In the genomic region with DNA sequence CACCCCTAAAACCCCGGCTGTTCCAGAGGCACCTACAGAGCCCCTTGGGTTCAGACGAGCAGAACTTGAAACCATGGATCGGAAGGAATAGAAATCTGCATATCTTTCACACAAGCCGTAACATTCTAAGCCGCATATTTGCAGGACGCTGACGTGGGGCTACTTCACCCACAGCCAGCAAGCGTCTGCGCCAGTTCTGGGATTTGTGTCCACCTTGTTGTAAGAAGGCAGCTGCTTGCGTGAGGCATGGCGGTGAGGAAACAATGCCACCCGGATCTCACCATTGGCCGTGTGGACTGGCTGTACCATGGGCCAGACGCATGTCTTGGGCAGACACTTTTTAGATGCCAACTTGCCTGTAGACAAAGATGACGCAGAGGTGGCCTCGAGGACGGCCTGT, we compare ENCODE assay signal across 17 cellular contexts. TPM values are rescaled to one million over a fixed set of nuclear protein-coding genes. Genes with fewer than 3 reads are reported as not detected.
"Had no signal": no experiment of that assay in that cellular context is flagged by ENCODE, and none has a peak within 500 bp of the region (broad histone marks: within the 10 kb centered on the region; RNA-seq: fewer than 3 reads in every experiment).

No MANE protein-coding gene starts in this region.

- H3K27ac ChIP-seq: SJSA1, thoracic aorta had no signal

- H3K36me3 ChIP-seq: SJSA1, thoracic aorta had no signal

- H3K27ac Mint-ChIP-seq: activated naive CD8-positive, alpha-beta T cell; dendritic cell treated with granulocyte-macrophage colony-stimulating factor and Interleukin-4, amounts not matched to agents 40 ng/mL and 50 ng/mL, for 4 days; effector memory CD8-positive, alpha-beta T cell; naive thymus-derived CD8-positive, alpha-beta T cell; stimulated activated naive CD8-positive, alpha-beta T cell treated with anti-CD3 and anti-CD28 coated beads, Interleukin-15, amount 100 ng/mL, for 72 hours had no signal

- DNase-seq: activated CD4-positive, alpha-beta T cell treated with anti-CD3 and anti-CD28 coated beads, Interleukin-2, amount 50 U/mL, for 1 hour; activated effector memory CD4-positive, alpha-beta T cell treated with anti-CD3 and anti-CD28 coated beads, Interleukin-2, amount 50 U/mL, for 16 hours; amniotic stem cell; effector memory CD8-positive, alpha-beta T cell; left colon; T-helper 2 cell had no signal

- H3K4me3 ChIP-seq: SJSA1, smooth muscle cell, thoracic aorta had no signal

- H3K9me3 Mint-ChIP-seq: central memory CD8-positive, alpha-beta T cell; dendritic cell treated with granulocyte-macrophage colony-stimulating factor and Interleukin-4, amounts not matched to agents 40 ng/mL and 50 ng/mL, for 4 days; effector memory CD8-positive, alpha-beta T cell; naive thymus-derived CD8-positive, alpha-beta T cell; stimulated activated naive CD8-positive, alpha-beta T cell treated with anti-CD3 and anti-CD28 coated beads, Interleukin-15, amount 100 ng/mL, for 72 hours had no signal

- H3K4me3 Mint-ChIP-seq: activated naive CD8-positive, alpha-beta T cell; central memory CD8-positive, alpha-beta T cell; dendritic cell treated with granulocyte-macrophage colony-stimulating factor and Interleukin-4, amounts not matched to agents 40 ng/mL and 50 ng/mL, for 4 days; effector memory CD8-positive, alpha-beta T cell; naive thymus-derived CD8-positive, alpha-beta T cell; stimulated activated naive CD8-positive, alpha-beta T cell treated with anti-CD3 and anti-CD28 coated beads, Interleukin-15, amount 100 ng/mL, for 72 hours had no signal

- H3K9me3 ChIP-seq: SJSA1, thoracic aorta had no signal

- ATAC-seq: effector memory CD8-positive, alpha-beta T cell; left colon; naive thymus-derived CD8-positive, alpha-beta T cell; stimulated activated naive CD8-positive, alpha-beta T cell treated with anti-CD3 and anti-CD28 coated beads, Interleukin-15, amount 100 ng/mL, for 72 hours had no signal

- H3K4me1 Mint-ChIP-seq: central memory CD8-positive, alpha-beta T cell; naive thymus-derived CD8-positive, alpha-beta T cell; stimulated activated naive CD8-positive, alpha-beta T cell treated with anti-CD3 and anti-CD28 coated beads, Interleukin-15, amount 100 ng/mL, for 72 hours had no signal

- H3K27me3 ChIP-seq: SJSA1 had no signal

- H3K36me3 Mint-ChIP-seq: activated naive CD8-positive, alpha-beta T cell; naive thymus-derived CD8-positive, alpha-beta T cell had no signal

RNA-seq across cellular contexts. Expression of gene TNFRSF13B, which starts 34.5 kb away (rescaled TPM):
- total RNA-seq: epithelial cell of proximal tubule, frontal cortex, SJSA1, smooth muscle cell, thoracic aorta, urinary bladder had no signal
- polyA plus RNA-seq: naive thymus-derived CD8-positive, alpha-beta T cell; smooth muscle cell had no signal
